ENCODE assay signal across 1 cellular context in the genomic region with DNA sequence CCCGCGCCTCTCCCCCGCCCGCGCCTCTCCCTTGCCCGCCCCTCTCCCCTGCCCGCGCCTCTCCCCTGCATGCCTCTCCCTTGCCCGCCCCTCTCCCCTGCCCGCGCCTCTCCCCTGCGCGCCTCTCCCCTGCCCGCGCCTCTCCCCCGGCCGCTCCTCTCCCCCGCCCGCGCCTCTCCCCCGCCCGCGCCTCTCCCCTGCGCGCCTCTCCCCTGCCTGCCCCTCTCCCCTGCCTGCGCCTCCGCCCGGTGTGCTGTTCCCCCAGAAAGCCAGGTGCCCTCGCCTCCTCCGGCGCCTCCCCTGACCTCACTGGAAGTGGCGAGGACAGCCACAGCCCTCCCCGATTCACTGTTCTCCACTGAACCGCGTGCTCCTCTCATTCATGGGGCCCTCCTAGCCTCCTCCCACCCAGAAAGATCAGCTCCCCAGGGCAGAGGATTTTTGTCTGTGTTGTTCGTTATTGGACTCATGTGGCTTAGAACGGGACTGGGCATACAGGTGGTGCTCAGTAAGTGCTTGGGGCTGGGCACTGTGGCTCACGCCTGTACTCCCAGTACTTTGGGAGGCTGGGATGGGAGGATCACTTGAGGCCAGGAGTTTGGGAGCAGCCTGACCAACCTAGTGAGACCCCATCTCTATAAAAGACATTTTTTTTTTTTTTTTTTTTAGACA.
TF ChIP-seq lines count a peak whose summit lies in the region.

No MANE protein-coding gene starts in this region.

TF ChIP-seq in H1, 55 proteins besides CTCF, POLR2A, EP300 and RAD21:
- no peak for TF ChIP-seq CBX8 (IDR thresholded peaks at IDR 0.05; ENCODE audit: borderline replicate concordance, low read depth, low read length)
- TF ChIP-seq KDM1A (IDR thresholded peaks at IDR 0.05; ENCODE audit: borderline replicate concordance, low read length), result 0 out of 2 replicates have a peak, but pooled peaks have one; percentile 29
- TF ChIP-seq, protein P1, sequence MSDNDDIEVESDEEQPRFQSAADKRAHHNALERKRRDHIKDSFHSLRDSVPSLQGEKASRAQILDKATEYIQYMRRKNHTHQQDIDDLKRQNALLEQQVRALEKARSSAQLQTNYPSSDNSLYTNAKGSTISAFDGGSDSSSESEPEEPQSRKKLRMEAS (IDR thresholded peaks at IDR 0.05), result peak; percentile 50; the same call in 1 of the 2 replicates
- no peak for TF ChIP-seq BRCA1 (IDR thresholded peaks at IDR 0.05; ENCODE audit: low read depth, low read length)
- no peak for TF ChIP-seq CTBP2 (IDR thresholded peaks at IDR 0.05; ENCODE audit: borderline replicate concordance, insufficient read depth, insufficient read length, low read length)
